Comparison of ENCODE assay signal across 9 cellular contexts in genomic region chr6:18327621-18328548, GRCh38. TPM values are rescaled to one million over a fixed set of nuclear protein-coding genes. Genes with fewer than 3 reads are reported as not detected.
A peak's percentile ranks its signal among the peaks of the same experiment; 100 is the strongest.
DNase-seq lines count a peak whose midpoint lies in the region; ATAC-seq, FAIRE-seq and TF ChIP-seq lines count a peak whose summit lies in the region.
"Had no signal": no experiment of that assay in that cellular context is flagged by ENCODE, and none has a peak within 500 bp of the region (broad histone marks: within the 10 kb centered on the region; RNA-seq: fewer than 3 reads in every experiment).

No MANE protein-coding gene starts in this region.

- peak overlapping the region; percentile 56 for H3K4me2 ChIP-seq in Karpas-422 (ENCODE audit: low read depth, low read length, poor library complexity, severe bottlenecking)

- 0 out of 2 replicates have a peak overlapping the region, but pooled peaks have one; percentile 34 for H2AFZ ChIP-seq in Karpas-422 (ENCODE audit: low read length)
- H2AFZ ChIP-seq: parathyroid adenoma had no signal

- H3K27me3 Mint-ChIP-seq in naive B cell: no peaks in the 10 kb centered on the region
- H3K27me3 Mint-ChIP-seq in activated CD4-positive, alpha-beta T cell treated with anti-CD3 and anti-CD28 coated beads for 36 hours: peaks cover 10% of the 10 kb centered on the region

- no peak for TF ChIP-seq CTCF in bronchial epithelial cell (IDR thresholded peaks at IDR 0.05; ENCODE audit: insufficient read depth, low read length, severe bottlenecking)

- H3K36me3 ChIP-seq in Karpas-422 (ENCODE audit: insufficient read depth, low read length) (no peaks in the 10 kb centered on the region), bronchial epithelial cell (ENCODE audit: control insufficient read depth, insufficient read depth, low read length) (no peaks in the 10 kb centered on the region)

- DNase-seq in DMS79 treated with DMSO at 0.1 percent for 48 hours (lab: John Stamatoyannopoulos, UW) (peak; percentile 84), Karpas-422 (peak; percentile 92), bronchial epithelial cell (ENCODE audit: low read depth) (peak; percentile 60), naive B cell (no peak), AG08395 (ENCODE audit: low spot score) (no peak)
- no peak for DNase-seq in activated CD4-positive, alpha-beta T cell treated with anti-CD3 and anti-CD28 coated beads for 36 hours

- ATAC-seq in naive B cell (ENCODE audit: low read depth in 2 of 2) (peak; percentile 21 to 31), HG02610 (IDR thresholded peaks at IDR 0.05; ENCODE audit: unreplicated experiment) (no peak), GM19324 (IDR thresholded peaks at IDR 0.05; ENCODE audit: low FRiP score, unreplicated experiment) (no peak)
- ATAC-seq in activated CD4-positive, alpha-beta T cell treated with anti-CD3 and anti-CD28 coated beads for 36 hours: no peak

- H3K36me3 Mint-ChIP-seq in naive B cell: no peaks in the 10 kb centered on the region
- no peaks in the 10 kb centered on the region for H3K36me3 Mint-ChIP-seq in activated CD4-positive, alpha-beta T cell treated with anti-CD3 and anti-CD28 coated beads for 36 hours (ENCODE audit: low read depth)

- H3K27me3 ChIP-seq in Karpas-422 (ENCODE audit: low read length): no peaks in the 10 kb centered on the region
- H3K27me3 ChIP-seq in bronchial epithelial cell (ENCODE audit: control insufficient read depth, insufficient read depth, low read length): no peaks in the 10 kb centered on the region

- H3K27ac ChIP-seq in Karpas-422 (ENCODE audit: low read length): peak overlapping the region; percentile 95
- H3K27ac ChIP-seq: parathyroid adenoma had no signal

- FAIRE-seq in bronchial epithelial cell (lab: Jason Lieb, UNC): no peak

- H3K4me3 Mint-ChIP-seq in naive B cell: peak overlapping the region in 7 of 8 donors; percentile 9 to 94 (median 53)
- no peak overlapping the region for H3K4me3 Mint-ChIP-seq in activated CD4-positive, alpha-beta T cell treated with anti-CD3 and anti-CD28 coated beads for 36 hours

- peak overlapping the region in 5 of 6 donors; percentile 79 to 98 (median 88) for H3K27ac Mint-ChIP-seq in naive B cell
- no peak overlapping the region for H3K27ac Mint-ChIP-seq in activated CD4-positive, alpha-beta T cell treated with anti-CD3 and anti-CD28 coated beads for 36 hours

- H3K4me3 ChIP-seq in Karpas-422 (ENCODE audit: low read length) (peak overlapping the region; percentile 28), bronchial epithelial cell (ENCODE audit: low read depth, low read length) (no peak overlapping the region)

- H4K20me1 ChIP-seq in Karpas-422 (ENCODE audit: insufficient read depth, low read depth, low read length): no peaks in the 10 kb centered on the region

- peaks cover 28 to 46% (median 32%) of the 10 kb centered on the region in 3 donors for H3K4me1 Mint-ChIP-seq in naive B cell
- peaks cover 14% of the 10 kb centered on the region for H3K4me1 Mint-ChIP-seq in activated CD4-positive, alpha-beta T cell treated with anti-CD3 and anti-CD28 coated beads for 36 hours

- no peaks in the 10 kb centered on the region for H3K79me2 ChIP-seq in Karpas-422 (ENCODE audit: low read length)
- H3K79me2 ChIP-seq: parathyroid adenoma had no signal

- H3K9me3 Mint-ChIP-seq in naive B cell: peaks cover 0 to 2% (median 0%) of the 10 kb centered on the region in 7 donors
- H3K9me3 Mint-ChIP-seq in activated CD4-positive, alpha-beta T cell treated with anti-CD3 and anti-CD28 coated beads for 36 hours (ENCODE audit: low read depth): no peaks in the 10 kb centered on the region

- intact Hi-C loops in activated CD4-positive, alpha-beta T cell treated with anti-CD3 and anti-CD28 coated beads for 36 hours (cut with DNase I, micrococcal nuclease): loop anchor here (1.0 to 10.0 kb wide), 3 partner anchors 182 to 497 kb away; no protein-coding TSS in a partner anchor

- POLR2A ChIA-PET in activated CD4-positive, alpha-beta T cell treated with anti-CD3 and anti-CD28 coated beads for 36 hours (lab: Charles Lee): no interaction called here

- no peaks in the 10 kb centered on the region for H3K9me2 ChIP-seq in Karpas-422 (replicated peaks; ENCODE audit: insufficient read depth, low read length)

- peaks cover 73% of the 10 kb centered on the region for H3K4me1 ChIP-seq in Karpas-422 (ENCODE audit: low read length)
- H3K4me1 ChIP-seq: parathyroid adenoma had no signal

- H3K9ac ChIP-seq in Karpas-422 (ENCODE audit: low read length): peak overlapping the region; percentile 38
- H3K9ac ChIP-seq: parathyroid adenoma had no signal

- no peaks in the 10 kb centered on the region for H3K9me3 ChIP-seq in Karpas-422 (ENCODE audit: low read length)

- CTCF ChIA-PET in activated CD4-positive, alpha-beta T cell treated with anti-CD3 and anti-CD28 coated beads for 36 hours (lab: Charles Lee): interaction anchor here (0.8 to 12.1 kb wide), 7 partner anchors 9 to 422 kb away, joined by 3 to 153 read pairs (median 4); partner anchors contain the start of gene RNF144B

RNA-seq across cellular contexts. Expression of gene RNF144B, which starts 59.3 kb away (rescaled TPM):
- total RNA-seq in Karpas-422 (2014; rRNA removed; shearing (Covaris generic); ENCODE audit: low replicate concordance): 28.1 and 36.4 TPM in 2 replicates
- total RNA-seq in bronchial epithelial cell: 141 and 239 TPM in 2 replicates
- polyA plus RNA-seq in naive B cell (ENCODE audit: low read depth in 6 of 6): 10 to 100 TPM in 2 of 6 donors, 1 to 10 TPM in 4; 3.4 to 17.4 (median 8.9) TPM
- total RNA-seq in activated CD4-positive, alpha-beta T cell treated with anti-CD3 and anti-CD28 coated beads for 36 hours: 1 to 10 TPM; 3.4 to 3.9 TPM

Comparison
In these comparisons a context has a peak if more than half of its experiments do, and no peak if none do; other contexts are left out.
1. DNase-seq: peak in DMS79 treated with DMSO at 0.1 percent for 48 hours (single experiment), Karpas-422 (single experiment) and bronchial epithelial cell (single experiment); none in naive B cell (single experiment), activated CD4-positive, alpha-beta T cell treated with anti-CD3 and anti-CD28 coated beads for 36 hours (single experiment) and AG08395 (single experiment).
2. ATAC-seq: peak in naive B cell (2 of 2); none in activated CD4-positive, alpha-beta T cell treated with anti-CD3 and anti-CD28 coated beads for 36 hours (single experiment), HG02610 (single experiment) and GM19324 (single experiment).